ENCODE assay signal across 23 cellular contexts in genomic region chr17:28343491-28343932, GRCh38.
DNase-seq lines count a peak whose midpoint lies in the region; ATAC-seq, FAIRE-seq and TF ChIP-seq lines count a peak whose summit lies in the region.
"Had no signal": no experiment of that assay in that cellular context is flagged by ENCODE, and none has a peak within 500 bp of the region (broad histone marks: within the 10 kb centered on the region; RNA-seq: fewer than 3 reads in every experiment).

No MANE protein-coding gene starts in this region.

- no peaks in the 10 kb centered on the region for H3K9me3 Mint-ChIP-seq in stimulated activated naive CD8-positive, alpha-beta T cell treated with anti-CD3 and anti-CD28 coated beads, Interleukin-15, amount 100 ng/mL, for 72 hours
- no peaks in the 10 kb centered on the region for H3K9me3 Mint-ChIP-seq in memory B cell
- H3K9me3 Mint-ChIP-seq: CD4-positive, alpha-beta memory T cell; dendritic cell treated with granulocyte-macrophage colony-stimulating factor and Interleukin-4, amounts not matched to agents 40 ng/mL and 50 ng/mL, for 4 days; naive B cell had no signal

- H3K4me1 Mint-ChIP-seq in stimulated activated naive CD8-positive, alpha-beta T cell treated with anti-CD3 and anti-CD28 coated beads, Interleukin-15, amount 100 ng/mL, for 72 hours = peaks cover 18% of the 10 kb centered on the region
- peaks cover 3% of the 10 kb centered on the region for H3K4me1 Mint-ChIP-seq in memory B cell

- no peak overlapping the region for H3K27ac Mint-ChIP-seq in stimulated activated naive CD8-positive, alpha-beta T cell treated with anti-CD3 and anti-CD28 coated beads, Interleukin-15, amount 100 ng/mL, for 72 hours
- peak overlapping the region; percentile 35 for H3K27ac Mint-ChIP-seq in memory B cell
- H3K27ac Mint-ChIP-seq: dendritic cell treated with granulocyte-macrophage colony-stimulating factor and Interleukin-4, amounts not matched to agents 40 ng/mL and 50 ng/mL, for 4 days had no signal

- H3K4me3 Mint-ChIP-seq in stimulated activated naive CD8-positive, alpha-beta T cell treated with anti-CD3 and anti-CD28 coated beads, Interleukin-15, amount 100 ng/mL, for 72 hours = no peak overlapping the region
- H3K4me3 Mint-ChIP-seq in memory B cell = no peak overlapping the region
- H3K4me3 Mint-ChIP-seq: CD4-positive, alpha-beta memory T cell; dendritic cell treated with granulocyte-macrophage colony-stimulating factor and Interleukin-4, amounts not matched to agents 40 ng/mL and 50 ng/mL, for 4 days had no signal

- 0 out of 2 replicates have a peak, but pooled peaks have one; percentile 11 for TF ChIP-seq POLR2A in Raji (IDR thresholded peaks at IDR 0.05; ENCODE audit: insufficient read depth, low read depth, low read length)

- FAIRE-seq in urothelium cell line (lab: Jason Lieb, UNC) = peak; percentile 78
- FAIRE-seq: endothelial cell of umbilical vein, GM12891 had no signal

- H3K36me3 Mint-ChIP-seq in memory B cell = peaks cover 20% of the 10 kb centered on the region
- H3K36me3 Mint-ChIP-seq: naive B cell had no signal

- no peaks in the 10 kb centered on the region for H3K27me3 Mint-ChIP-seq in stimulated activated naive CD8-positive, alpha-beta T cell treated with anti-CD3 and anti-CD28 coated beads, Interleukin-15, amount 100 ng/mL, for 72 hours
- no peaks in the 10 kb centered on the region for H3K27me3 Mint-ChIP-seq in memory B cell
- H3K27me3 Mint-ChIP-seq: CD4-positive, alpha-beta memory T cell; dendritic cell treated with granulocyte-macrophage colony-stimulating factor and Interleukin-4, amounts not matched to agents 40 ng/mL and 50 ng/mL, for 4 days; naive B cell had no signal

- DNase-seq in stimulated activated naive CD8-positive, alpha-beta T cell treated with anti-CD3 and anti-CD28 coated beads, Interleukin-15, amount 100 ng/mL, for 72 hours = no peak
- no peak for DNase-seq in stimulated activated naive CD8-positive, alpha-beta T cell treated with anti-CD3 and anti-CD28 coated beads, Interleukin-15, Interleukin-2, amounts not matched to agents 100 U/mL and 50 U/mL, for 24 hours
- DNase-seq in memory B cell (ENCODE audit: low spot score in 2 of 2) (no peak), urothelium cell line (ENCODE audit: low spot score) (no peak), KG1 (lab: John Stamatoyannopoulos, UW) (no peak)
- DNase-seq in activated CD4-positive, alpha-beta T cell treated with anti-CD3 and anti-CD28 coated beads, Interleukin-2, amount 50 U/mL, for 48 hours = no peak
- DNase-seq: CD4-positive, alpha-beta memory T cell; DMS79; GM23248; IMR-90; MG63; naive B cell; NCI-H524; ovary; stimulated activated naive CD4-positive, alpha-beta T cell; SW 1271 had no signal

- ATAC-seq in stimulated activated naive CD8-positive, alpha-beta T cell treated with anti-CD3 and anti-CD28 coated beads, Interleukin-15, amount 100 ng/mL, for 72 hours = peak; percentile 10
- ATAC-seq in stimulated activated naive CD8-positive, alpha-beta T cell treated with anti-CD3 and anti-CD28 coated beads, Interleukin-15, Interleukin-2, amounts not matched to agents 100 U/mL and 50 U/mL, for 24 hours = no peak
- ATAC-seq in memory B cell (ENCODE audit: low read depth) = peak; percentile 37
- no peak for ATAC-seq in HG02588 (IDR thresholded peaks at IDR 0.05; ENCODE audit: unreplicated experiment)
- ATAC-seq: activated CD4-positive, CD25-positive, alpha-beta regulatory T cell treated with anti-CD3 and anti-CD28 coated beads, Interleukin-2, amount 50 U/mL, for 24 hours; Right ventricle myocardium inferior had no signal

Comparison
In these comparisons a context has a peak if more than half of its experiments do, and no peak if none do; other contexts are left out.
1. ATAC-seq: peak in stimulated activated naive CD8-positive, alpha-beta T cell treated with anti-CD3 and anti-CD28 coated beads, Interleukin-15, amount 100 ng/mL, for 72 hours (single experiment) and memory B cell (single experiment); none in stimulated activated naive CD8-positive, alpha-beta T cell treated with anti-CD3 and anti-CD28 coated beads, Interleukin-15, Interleukin-2, amounts not matched to agents 100 U/mL and 50 U/mL, for 24 hours (single experiment) and HG02588 (single experiment).